13 cellular contexts compared by ENCODE assay signal in the genomic region with DNA sequence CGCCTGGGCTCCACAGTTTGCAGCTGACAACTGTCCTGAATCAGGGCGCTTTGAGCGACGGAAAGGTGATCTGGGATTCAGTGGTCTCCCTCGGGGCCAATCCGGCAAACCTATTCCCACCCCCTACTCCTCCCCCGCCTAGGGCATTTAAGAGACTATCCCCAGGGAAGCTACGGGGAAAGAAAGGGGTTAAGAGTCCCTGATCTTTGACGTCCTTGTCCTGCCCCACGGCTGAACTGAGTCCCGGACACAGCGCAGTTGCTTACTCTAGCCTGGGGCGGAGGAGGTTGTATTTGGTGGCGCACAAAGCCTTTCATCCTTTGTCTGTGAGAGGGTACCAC. TPM values are rescaled to one million over a fixed set of nuclear protein-coding genes. Genes with fewer than 3 reads are reported as not detected.
A peak's percentile ranks its signal among the peaks of the same experiment; 100 is the strongest.
DNase-seq lines count a peak whose midpoint lies in the region; ATAC-seq and TF ChIP-seq lines count a peak whose summit lies in the region.
"Had no signal": no experiment of that assay in that cellular context is flagged by ENCODE, and none has a peak within 500 bp of the region (broad histone marks: within the 10 kb centered on the region; RNA-seq: fewer than 3 reads in every experiment).

No MANE protein-coding gene starts in this region.

- no peak overlapping the region for H3K27ac Mint-ChIP-seq in natural killer cell treated with Interleukin-12 subunit alpha and Interleukin-12 subunit beta and Interleukin-15 and Interleukin-18, amount 100 ng/mL, for 72 hours
- H3K27ac Mint-ChIP-seq: T-helper 17 cell had no signal

- no peak for TF ChIP-seq EP300 in esophagus muscularis mucosa (IDR thresholded peaks at IDR 0.05)

- peaks cover 19 to 27% of the 10 kb centered on the region in 2 donors for H3K27me3 Mint-ChIP-seq in natural killer cell treated with Interleukin-12 subunit alpha and Interleukin-12 subunit beta and Interleukin-15 and Interleukin-18, amount 100 ng/mL, for 72 hours

- intact Hi-C loops in heart right ventricle (cut with DNase I) (no loop called here), left cardiac atrium (cut with DNase I) (no loop called here), esophagus muscularis mucosa (cut with DNase I) (no loop called here)

- TF ChIP-seq CTCF in heart right ventricle (IDR thresholded peaks at IDR 0.05), result no peak
- TF ChIP-seq CTCF in esophagus muscularis mucosa (IDR thresholded peaks at IDR 0.05), result no peak

- no peak overlapping the region for H3K27ac ChIP-seq in heart right ventricle
- H3K27ac ChIP-seq in esophagus muscularis mucosa (replicated peaks in 1 of 4), result no peak overlapping the region
- H3K27ac ChIP-seq in urinary bladder (ENCODE audit: low read depth), result peak overlapping the region; percentile 44

- ATAC-seq in heart right ventricle (no peak), left cardiac atrium (no peak), HG02970 (IDR thresholded peaks at IDR 0.05; ENCODE audit: low FRiP score, unreplicated experiment) (no peak), GM18868 (IDR thresholded peaks at IDR 0.05; ENCODE audit: unreplicated experiment) (no peak)
- ATAC-seq in natural killer cell treated with Interleukin-12 subunit alpha and Interleukin-12 subunit beta and Interleukin-15 and Interleukin-18, amount 100 ng/mL, for 72 hours, result no peak
- ATAC-seq: T-helper 17 cell had no signal

- H3K4me3 Mint-ChIP-seq in natural killer cell treated with Interleukin-12 subunit alpha and Interleukin-12 subunit beta and Interleukin-15 and Interleukin-18, amount 100 ng/mL, for 72 hours, result peak overlapping the region; percentile 96

- WGBS in heart right ventricle, 2 donors, result 20 to 21% methylated on average over 14 of the region's 14 CpGs
- WGBS in esophagus muscularis mucosa, result 13% methylated on average over 11 of the region's 14 CpGs
- 6% methylated on average over 14 of the region's 14 CpGs for WGBS in urinary bladder

- H3K4me3 ChIP-seq in heart right ventricle (peak overlapping the region in 8 of 10 donors; percentile 3 to 67 (median 62)), esophagus muscularis mucosa (peak overlapping the region; percentile 54 to 66 (median 63)), urinary bladder (ENCODE audit: low read depth, low read length) (peak overlapping the region; percentile 70)
- H3K4me3 ChIP-seq: lung had no signal

- DNase-seq in heart right ventricle, result no peak
- DNase-seq in left cardiac atrium, result no peak
- no peak for DNase-seq in esophagus muscularis mucosa (ENCODE audit: extremely low spot score)
- no peak for DNase-seq in natural killer cell treated with Interleukin-12 subunit alpha and Interleukin-12 subunit beta and Interleukin-15 and Interleukin-18, amount 100 ng/mL, for 72 hours (ENCODE audit: low spot score)
- no peak for DNase-seq in T-helper 2 cell
- DNase-seq: IMR-90, NCI-H1694 treated with DMSO at 0.1 percent for 48 hours, small intestine, T-helper 17 cell had no signal

- H3K4me1 ChIP-seq in heart right ventricle, result peaks cover 0 to 28% (median 20%) of the 10 kb centered on the region in 9 donors
- peaks cover 11 to 47% (median 40%) of the 10 kb centered on the region in 4 donors for H3K4me1 ChIP-seq in esophagus muscularis mucosa
- H3K4me1 ChIP-seq in urinary bladder (ENCODE audit: insufficient read depth), result no peaks in the 10 kb centered on the region

- H3K4me1 Mint-ChIP-seq in natural killer cell treated with Interleukin-12 subunit alpha and Interleukin-12 subunit beta and Interleukin-15 and Interleukin-18, amount 100 ng/mL, for 72 hours (ENCODE audit: low read depth in 2 of 2), result peaks cover 34 to 36% of the 10 kb centered on the region in 2 donors

- H3K27me3 ChIP-seq in heart right ventricle, result peaks cover 0 to 74% (median 49%) of the 10 kb centered on the region in 7 donors
- peaks cover 0 to 54% (median 20%) of the 10 kb centered on the region in 4 donors for H3K27me3 ChIP-seq in esophagus muscularis mucosa

- TF ChIP-seq POLR2A in esophagus muscularis mucosa (IDR thresholded peaks at IDR 0.05; ENCODE audit: low read depth), result no peak

- no peaks in the 10 kb centered on the region for H3K36me3 ChIP-seq in heart right ventricle
- H3K36me3 ChIP-seq in esophagus muscularis mucosa, result no peaks in the 10 kb centered on the region
- no peaks in the 10 kb centered on the region for H3K36me3 ChIP-seq in urinary bladder (ENCODE audit: insufficient read depth)

- H3K9me3 ChIP-seq in heart right ventricle (no peaks in the 10 kb centered on the region), esophagus muscularis mucosa (no peaks in the 10 kb centered on the region)

- no peaks in the 10 kb centered on the region for H3K9me3 Mint-ChIP-seq in natural killer cell treated with Interleukin-12 subunit alpha and Interleukin-12 subunit beta and Interleukin-15 and Interleukin-18, amount 100 ng/mL, for 72 hours

- H3K36me3 Mint-ChIP-seq in natural killer cell treated with Interleukin-12 subunit alpha and Interleukin-12 subunit beta and Interleukin-15 and Interleukin-18, amount 100 ng/mL, for 72 hours, result no peaks in the 10 kb centered on the region

RNA-seq across cellular contexts. Expression of gene RORB, which starts 3.4 kb away (rescaled TPM):
- total RNA-seq in heart right ventricle, result 1 to 10 TPM; 1.3 to 5.0 (median 3.0) TPM
- polyA plus RNA-seq in heart right ventricle, result under 1 TPM; 0.20 to 0.44 TPM
- 1 to 10 TPM; 1.2 to 3.2 TPM for total RNA-seq in left cardiac atrium
- under 1 TPM; under 0.01 to 0.66 (median 0.49) TPM for total RNA-seq in esophagus muscularis mucosa
- total RNA-seq in natural killer cell treated with Interleukin-12 subunit alpha and Interleukin-12 subunit beta and Interleukin-15 and Interleukin-18, amount 100 ng/mL, for 72 hours, result 1 to 10 TPM; 2.2 to 2.5 TPM
- 0.74 TPM for total RNA-seq in urinary bladder
- 0.13 TPM for polyA plus RNA-seq in urinary bladder
- total RNA-seq: IMR-90, T-helper 17 cell had no signal
- polyA plus RNA-seq: IMR-90 had no signal
